Comparison of ENCODE assay signal across 23 cellular contexts in the genomic region with DNA sequence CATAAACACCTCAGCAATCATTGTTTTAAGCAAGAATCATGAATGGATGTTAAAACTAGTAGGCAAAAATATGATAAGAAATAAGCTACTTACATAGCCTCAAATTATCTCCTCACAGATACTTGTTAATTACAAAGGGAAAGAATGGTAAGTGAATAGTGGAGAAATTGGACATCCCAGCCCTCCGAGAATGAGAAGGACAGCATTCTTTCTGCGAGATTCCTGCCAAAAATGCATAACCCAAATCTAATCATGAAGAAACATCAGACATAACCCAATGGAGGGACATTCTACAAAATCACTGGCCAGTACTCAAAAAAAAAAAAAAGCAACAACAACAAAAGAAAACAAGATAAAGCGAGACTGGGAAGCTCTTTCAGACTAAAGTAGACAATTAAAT. TPM values are rescaled to one million over a fixed set of nuclear protein-coding genes. Genes with fewer than 3 reads are reported as not detected.
DNase-seq lines count a peak whose midpoint lies in the region; ATAC-seq, FAIRE-seq and TF ChIP-seq lines count a peak whose summit lies in the region.
"Had no signal": no experiment of that assay in that cellular context is flagged by ENCODE, and none has a peak within 500 bp of the region (broad histone marks: within the 10 kb centered on the region; RNA-seq: fewer than 3 reads in every experiment).

No MANE protein-coding gene starts in this region.

- H3K79me1 ChIP-seq in trophoblast cell (ENCODE audit: low read length): no peaks in the 10 kb centered on the region

- POLR2A ChIA-PET in SK-N-SH (lab: Yijun Ruan, JAX): interaction anchor here (1.4 kb wide), 1 partner anchor 334 kb away, joined by 3 read pairs; no protein-coding TSS in a partner anchor

- no peak overlapping the region for H2AK5ac ChIP-seq in trophoblast cell (ENCODE audit: low read length)

- H3K4me1 ChIP-seq in SK-N-SH (ENCODE audit: control insufficient read depth in 1 of 2, insufficient read depth in 2 of 2, low read depth in 1 of 2, low read length in 1 of 2) (peaks cover 0 to 19% of the 10 kb centered on the region in 2 experiments; a peak in 2 of 4 replicates), trophoblast cell (ENCODE audit: control insufficient read depth in 1 of 2, insufficient read depth in 2 of 2, low read length in 2 of 2) (no peaks in the 10 kb centered on the region)
- H3K4me1 ChIP-seq: BE2C, HAP-1 had no signal

- H3F3A ChIP-seq in SK-N-SH (replicated peaks; ENCODE audit: insufficient read depth): peaks cover 6% of the 10 kb centered on the region

- no peak overlapping the region for H4K12ac ChIP-seq in trophoblast cell (ENCODE audit: low read depth, low read length)

- H3K27ac ChIP-seq in SK-N-SH (ENCODE audit: low read depth in 2 of 2, low read length in 1 of 2) (no peak overlapping the region), trophoblast cell (ENCODE audit: low read depth, low read length) (no peak overlapping the region)
- H3K27ac ChIP-seq: 22Rv1, SJSA1 had no signal

- CTCF ChIA-PET in SK-N-SH (lab: Yijun Ruan, JAX): interaction anchor here (0.6 to 11.7 kb wide), 11 partner anchors 36 to 534 kb away, joined by 3 to 167 read pairs (median 3); no protein-coding TSS in a partner anchor

- no peak overlapping the region for H2BK120ac ChIP-seq in trophoblast cell (ENCODE audit: insufficient read depth, low read length, poor library complexity)

- no peaks in the 10 kb centered on the region for H3K79me2 ChIP-seq in SK-N-SH (ENCODE audit: insufficient read depth)
- H3K79me2 ChIP-seq in trophoblast cell (ENCODE audit: control insufficient read depth, insufficient read depth, low read length, poor library complexity): no peaks in the 10 kb centered on the region

- H3K36me3 ChIP-seq in SK-N-SH (replicated peaks in 1 of 2; ENCODE audit: control insufficient read depth in 1 of 2, insufficient read depth in 2 of 2, low read length in 1 of 2) (no peaks in the 10 kb centered on the region), trophoblast cell (ENCODE audit: control insufficient read depth in 1 of 2, insufficient read depth in 2 of 2, low read length in 2 of 2) (no peaks in the 10 kb centered on the region)
- H3K36me3 ChIP-seq: BE2C, HAP-1, SJSA1 had no signal

- no peak for TF ChIP-seq RAD21 in SK-N-SH (IDR thresholded peaks at IDR 0.05; ENCODE audit: low read length)

- H3K9me3 ChIP-seq in SK-N-SH: no peaks in the 10 kb centered on the region
- H3K9me3 ChIP-seq in trophoblast cell (ENCODE audit: insufficient read depth, low read depth, low read length): no peaks in the 10 kb centered on the region
- H3K9me3 ChIP-seq: BE2C, HAP-1 had no signal

- no peak for DNase-seq in SK-N-SH
- DNase-seq in choroid plexus epithelial cell (ENCODE audit: low read depth): peak; percentile 22
- peak; percentile 31 to 82 for DNase-seq in trophoblast cell
- DNase-seq in NOMO-1 (lab: John Stamatoyannopoulos, UW; ENCODE audit: unreplicated experiment in 2 of 2): no peak
- DNase-seq in GM12891 (ENCODE audit: insufficient read length, low spot score): no peak
- DNase-seq in NAMALWA (ENCODE audit: low spot score): no peak
- DNase-seq: BE2C; Calu3; GOT3; Kasumi-1; NCI-H1105; NCI-H2029; NCI-H446 treated with DMSO at 0.1 percent for 48 hours; NCI-H526; NCI-H82; NK-92 treated with Interleukin-12 subunit alpha and Interleukin-12 subunit beta, amount 100 ng/mL, for 24 hours; Right ventricle myocardium superior had no signal

- no peak overlapping the region for H3K14ac ChIP-seq in trophoblast cell (ENCODE audit: low read length)

- no peak for FAIRE-seq in GM12891 (lab: Jason Lieb, UNC)
- FAIRE-seq: HepG2, K562 had no signal

- H4K20me1 ChIP-seq in SK-N-SH (ENCODE audit: insufficient read depth): no peaks in the 10 kb centered on the region

- H2BK12ac ChIP-seq in trophoblast cell (ENCODE audit: low read length): no peak overlapping the region

- no peak for TF ChIP-seq EP300 in SK-N-SH (IDR thresholded peaks at IDR 0.05; ENCODE audit: borderline replicate concordance in 1 of 2, low read depth in 1 of 2, low read length in 1 of 2)

- no peak overlapping the region for H3K9ac ChIP-seq in SK-N-SH
- H3K9ac ChIP-seq in trophoblast cell (ENCODE audit: low read length): no peak overlapping the region

- no peak overlapping the region for H4K91ac ChIP-seq in trophoblast cell (ENCODE audit: low read depth, low read length)

- H2AFZ ChIP-seq in SK-N-SH (ENCODE audit: low read depth): no peak overlapping the region
- no peak overlapping the region for H2AFZ ChIP-seq in trophoblast cell (ENCODE audit: insufficient read depth, low read length, poor library complexity)

- no peaks in the 10 kb centered on the region for H3K9me2 ChIP-seq in SK-N-SH

- H3K4me3 ChIP-seq in SK-N-SH (ENCODE audit: low read depth in 2 of 2, low read length in 1 of 2): no peak overlapping the region
- no peak overlapping the region for H3K4me3 ChIP-seq in choroid plexus epithelial cell (ENCODE audit: low read depth, low read length)
- H3K4me3 ChIP-seq in trophoblast cell (ENCODE audit: low read depth, low read length): no peak overlapping the region
- H3K4me3 ChIP-seq: HAP-1, K562, SJSA1 had no signal

- no peak overlapping the region for H3K18ac ChIP-seq in trophoblast cell (ENCODE audit: low read length)

- ATAC-seq in SK-N-SH treated with all-trans-retinoic acid at 6 μM for 48 hours: no peak
- ATAC-seq: HepG2, K562 had no signal

- H2BK5ac ChIP-seq in trophoblast cell (ENCODE audit: low read depth, low read length, poor library complexity): no peak overlapping the region

- H3K27me3 ChIP-seq in SK-N-SH (ENCODE audit: insufficient read depth) (peaks cover 14% of the 10 kb centered on the region; the same call in 1 of the 2 replicates), trophoblast cell (ENCODE audit: insufficient read depth, low read length) (no peaks in the 10 kb centered on the region)
- H3K27me3 ChIP-seq: BE2C had no signal

- H3K23ac ChIP-seq in trophoblast cell (ENCODE audit: low read length): no peak overlapping the region

- no peak overlapping the region for H3K4ac ChIP-seq in trophoblast cell (ENCODE audit: low read depth, low read length)

- TF ChIP-seq CTCF in SK-N-SH (IDR thresholded peaks at IDR 0.05) (no peak), choroid plexus epithelial cell (conservative IDR thresholded peaks at IDR 0.05; ENCODE audit: low read depth, low read length) (no peak)

- no peak overlapping the region for H4K8ac ChIP-seq in trophoblast cell (ENCODE audit: low read depth, low read length)

- TF ChIP-seq POLR2A in GM12891 (IDR thresholded peaks at IDR 0.05; ENCODE audit: low read depth, low read length): no peak

- WGBS in SK-N-SH (ENCODE audit: low lambda C conversion rate): 19% methylated on average over 3 of the region's 3 CpGs
- WGBS in trophoblast cell (ENCODE audit: extremely low coverage, insufficient coverage, insufficient read length): no CpG with 5 or more reads among the region's 3 CpGs

- H3K4me2 ChIP-seq in SK-N-SH: no peak overlapping the region
- H3K4me2 ChIP-seq in trophoblast cell (ENCODE audit: low read length): no peak overlapping the region

TF ChIP-seq in SK-N-SH, 30 proteins besides CTCF, POLR2A, EP300 and RAD21 (continues in another document):
- TF ChIP-seq CHD2 (IDR thresholded peaks at IDR 0.05; ENCODE audit: low read length, partially characterized antibody) (no peak), YY1 (IDR thresholded peaks at IDR 0.05; ENCODE audit: low read depth) (no peak), NRF1 (IDR thresholded peaks at IDR 0.05; ENCODE audit: low read depth, low read length) (no peak), JUND (IDR thresholded peaks at IDR 0.05) (no peak)

TF ChIP-seq in GM12891, 5 proteins besides CTCF, POLR2A, EP300 and RAD21:
- TF ChIP-seq TAF1 (IDR thresholded peaks at IDR 0.05; ENCODE audit: low read depth, low read length): no peak
- TF ChIP-seq POU2F2 (IDR thresholded peaks at IDR 0.05; ENCODE audit: low read depth, low read length): no peak
- TF ChIP-seq PAX5 (IDR thresholded peaks at IDR 0.05; ENCODE audit: insufficient read depth, low read length, severe bottlenecking): no peak
TF ChIP-seq in GM12891: peak in this region for 0.

RNA-seq across cellular contexts. Expression of gene GLI2, which starts 58.0 kb away (rescaled TPM):
- polyA plus RNA-seq in SK-N-SH (2012; rRNA removed): 2.0 and 3.4 TPM in 2 replicates
- 1.4 and 2.5 TPM in 2 replicates for polyA plus RNA-seq in SK-N-SH (2012; cell fraction: cytosol; rRNA removed)
- polyA plus RNA-seq in SK-N-SH (2012; cell fraction: nucleus; rRNA removed): 11.3 and 12.5 TPM in 2 replicates
- polyA plus RNA-seq in trophoblast cell (2013): 2.7 and 3.4 TPM in 2 replicates
- polyA plus RNA-seq in GM12891 (2012; ENCODE audit: low read depth, missing spikeins): not detected
- polyA plus RNA-seq: HepG2, K562 had no signal

Comparison
In these comparisons a context has a peak if more than half of its experiments do, and no peak if none do; other contexts are left out.
1. DNase-seq: peak in choroid plexus epithelial cell (single experiment) and trophoblast cell (2 of 2); none in SK-N-SH (single experiment), NOMO-1 (0 of 2), GM12891 (single experiment) and NAMALWA (single experiment).